In genomic region chr1:181482521-181483083, GRCh38 we compare ENCODE assay signal across 7 cellular contexts. TPM values are rescaled to one million over a fixed set of nuclear protein-coding genes. Genes with fewer than 3 reads are reported as not detected.
DNase-seq lines count a peak whose midpoint lies in the region; ATAC-seq and TF ChIP-seq lines count a peak whose summit lies in the region.

No MANE protein-coding gene starts in this region.

- peak; percentile 31 for ATAC-seq in GM18868 (IDR thresholded peaks at IDR 0.05; ENCODE audit: unreplicated experiment)
- peak; percentile 52 for ATAC-seq in HG02763 (IDR thresholded peaks at IDR 0.05; ENCODE audit: unreplicated experiment)
- ATAC-seq in Panc1 = peak; percentile 75

- H2AFZ ChIP-seq in neural progenitor cell (replicated peaks) = peak overlapping the region; percentile 75

- CTCF ChIA-PET in Panc1 (lab: Charles Lee) = no interaction called here

- no peak for TF ChIP-seq EP300 in esophagus muscularis mucosa (IDR thresholded peaks at IDR 0.05)

- intact Hi-C loops in Panc1 (cut with micrococcal nuclease; ENCODE audit: unreplicated experiment) = no loop called here
- intact Hi-C loops in esophagus muscularis mucosa (cut with DNase I) = no loop called here

- H3K36me3 Mint-ChIP-seq in neural progenitor cell = no peaks in the 10 kb centered on the region

- H3K27ac ChIP-seq in Panc1 (ENCODE audit: low read length) (no peak overlapping the region), esophagus muscularis mucosa (replicated peaks in 1 of 4) (no peak overlapping the region), neural progenitor cell (no peak overlapping the region), SJCRH30 (no peak overlapping the region)

- peak overlapping the region; percentile 69 for H3K27ac Mint-ChIP-seq in neural progenitor cell

- H3K4me3 ChIP-seq in Panc1 (ENCODE audit: low read depth in 2 of 2, low read length in 2 of 2) (peak overlapping the region; percentile 12 to 22), esophagus muscularis mucosa (peak overlapping the region; percentile 45 to 55 (median 48)), neural progenitor cell (peak overlapping the region; percentile 48), SJCRH30 (no peak overlapping the region), BE2C (ENCODE audit: low read depth, low read length) (no peak overlapping the region)

- peak overlapping the region; percentile 85 for H3K4me2 ChIP-seq in neural progenitor cell

- H3F3A ChIP-seq in neural progenitor cell (ENCODE audit: low read depth) = peaks cover 20% of the 10 kb centered on the region

- H3K27me3 Mint-ChIP-seq in neural progenitor cell (ENCODE audit: insufficient read depth, low read depth) = peaks cover 49% of the 10 kb centered on the region

- H3K36me3 ChIP-seq in Panc1 (ENCODE audit: control insufficient read depth, insufficient read depth, low read length) = no peaks in the 10 kb centered on the region
- no peaks in the 10 kb centered on the region for H3K36me3 ChIP-seq in esophagus muscularis mucosa
- H3K36me3 ChIP-seq in neural progenitor cell = no peaks in the 10 kb centered on the region
- H3K36me3 ChIP-seq in SJCRH30 = no peaks in the 10 kb centered on the region
- no peaks in the 10 kb centered on the region for H3K36me3 ChIP-seq in BE2C

- no peak for TF ChIP-seq CTCF in Panc1 (IDR thresholded peaks at IDR 0.05)
- TF ChIP-seq CTCF in esophagus muscularis mucosa (IDR thresholded peaks at IDR 0.05) = no peak
- peak; percentile 13 for TF ChIP-seq CTCF in neural progenitor cell (IDR thresholded peaks at IDR 0.05)
- no peak for TF ChIP-seq CTCF in BE2C (IDR thresholded peaks at IDR 0.05; ENCODE audit: low read depth, low read length)

- H3K9ac ChIP-seq in neural progenitor cell = no peak overlapping the region

- peaks cover 4% of the 10 kb centered on the region for H3K4me1 ChIP-seq in Panc1 (ENCODE audit: control insufficient read depth, insufficient read depth, low read length)
- peaks cover 9 to 40% (median 33%) of the 10 kb centered on the region in 4 donors for H3K4me1 ChIP-seq in esophagus muscularis mucosa
- H3K4me1 ChIP-seq in neural progenitor cell = peaks cover 26% of the 10 kb centered on the region
- no peaks in the 10 kb centered on the region for H3K4me1 ChIP-seq in SJCRH30
- no peaks in the 10 kb centered on the region for H3K4me1 ChIP-seq in BE2C

- no peaks in the 10 kb centered on the region for H3K9me3 ChIP-seq in Panc1 (ENCODE audit: control insufficient read depth, insufficient read depth, low read depth, low read length)
- no peaks in the 10 kb centered on the region for H3K9me3 ChIP-seq in esophagus muscularis mucosa
- H3K9me3 ChIP-seq in neural progenitor cell (ENCODE audit: low read depth) = no peaks in the 10 kb centered on the region
- H3K9me3 ChIP-seq in SJCRH30 (replicated peaks) = no peaks in the 10 kb centered on the region
- H3K9me3 ChIP-seq in BE2C = no peaks in the 10 kb centered on the region

- DNase-seq in Panc1 (ENCODE audit: low read depth, low spot score) (no peak), esophagus muscularis mucosa (ENCODE audit: extremely low spot score) (no peak), neural progenitor cell (ENCODE audit: low spot score) (peak; percentile 85), SJCRH30 (no peak), BE2C (no peak)

- peak overlapping the region; percentile 87 for H3K4me3 Mint-ChIP-seq in neural progenitor cell

- H3K27me3 ChIP-seq in Panc1 (ENCODE audit: control insufficient read depth, insufficient read depth, low read length) = peaks cover 39% of the 10 kb centered on the region
- peaks cover 0 to 65% (median 47%) of the 10 kb centered on the region in 4 donors for H3K27me3 ChIP-seq in esophagus muscularis mucosa
- H3K27me3 ChIP-seq in neural progenitor cell = peaks cover 79% of the 10 kb centered on the region
- H3K27me3 ChIP-seq in SJCRH30 = no peaks in the 10 kb centered on the region
- H3K27me3 ChIP-seq in BE2C = peaks cover 84% of the 10 kb centered on the region

- peaks cover 29% of the 10 kb centered on the region for H3K4me1 Mint-ChIP-seq in neural progenitor cell

- POLR2A ChIA-PET in Panc1 (lab: Charles Lee) = no interaction called here

- peaks cover 7% of the 10 kb centered on the region for H4K20me1 ChIP-seq in neural progenitor cell (ENCODE audit: low read depth)

- H3K9me3 Mint-ChIP-seq in neural progenitor cell = peaks cover 2% of the 10 kb centered on the region

- in situ Hi-C loops in Panc1 (cut with HindIII; ENCODE audit: low pct_unique_long_range_greater_than_20kb, low sequenced_read_pairs) = no loop called here

- no peak for TF ChIP-seq POLR2A in esophagus muscularis mucosa (IDR thresholded peaks at IDR 0.05; ENCODE audit: low read depth)

- H3K79me2 ChIP-seq in neural progenitor cell (ENCODE audit: low read depth) = no peaks in the 10 kb centered on the region

- WGBS in esophagus muscularis mucosa = 0% methylated on average over 24 of the region's 55 CpGs

- BruUV-seq in Panc1 (replicated peaks; lab: Mats Ljungman, UMichigan) = no TSS peak

RNA-seq across cellular contexts. Expression of gene CACNA1E, which starts 0.7 kb away (rescaled TPM):
- total RNA-seq in Panc1 (2021; ENCODE audit: unreplicated experiment) = not detected
- polyA plus RNA-seq in Panc1 (2012; ENCODE audit: insufficient read length) = not detected
- under 1 TPM; under 0.01 to 0.66 (median 0.25) TPM for total RNA-seq in esophagus muscularis mucosa
- total RNA-seq in neural progenitor cell (ENCODE audit: low replicate concordance) = 2.1 TPM in 2 replicates
- total RNA-seq in SJCRH30 (2014; rRNA removed; shearing (Covaris generic)) = under 0.01 and 0.02 TPM in 2 replicates
- polyA plus RNA-seq in BE2C (2012; ENCODE audit: insufficient read depth, insufficient read length, low read depth) = 0.05 TPM

Comparison
In these comparisons a context has a peak if more than half of its experiments do, and no peak if none do; other contexts are left out.
1. H3K4me3 ChIP-seq: peak in Panc1 (2 of 2), esophagus muscularis mucosa (4 of 4) and neural progenitor cell (single experiment); none in SJCRH30 (single experiment) and BE2C (single experiment).
2. Peak in every context shown above with its lines, with median percentiles within 50 percentile points of each other: ATAC-seq.